In the genomic region with DNA sequence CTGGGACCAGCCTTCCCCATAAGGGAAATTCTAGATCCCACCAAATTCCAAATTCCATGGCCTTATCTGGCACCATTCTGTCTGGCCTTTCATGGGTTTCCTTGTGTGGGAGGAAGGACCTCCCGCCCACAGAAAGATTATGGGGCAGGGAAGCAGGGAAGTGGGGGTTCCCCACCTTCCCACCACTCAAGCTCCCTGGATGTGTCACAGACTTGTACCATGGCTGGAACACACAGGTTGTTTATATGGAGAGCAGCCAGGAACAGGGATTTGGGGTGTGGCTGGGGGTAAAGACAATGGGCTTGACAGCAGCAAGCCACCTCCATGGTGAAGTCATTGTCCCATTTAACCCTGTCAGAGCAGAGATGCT, we compare ENCODE assay signal across 26 cellular contexts. TPM values are rescaled to one million over a fixed set of nuclear protein-coding genes. Genes with fewer than 3 reads are reported as not detected.
DNase-seq lines count a peak whose midpoint lies in the region; ATAC-seq and TF ChIP-seq lines count a peak whose summit lies in the region.
"Had no signal": no experiment of that assay in that cellular context is flagged by ENCODE, and none has a peak within 500 bp of the region (broad histone marks: within the 10 kb centered on the region; RNA-seq: fewer than 3 reads in every experiment).

No MANE protein-coding gene starts in this region.

- H3K27me3 ChIP-seq in spleen (replicated peaks in 1 of 7) = peaks cover 0 to 70% (median 9%) of the 10 kb centered on the region in 7 donors
- H3K27me3 ChIP-seq: esophagus muscularis mucosa, Peyer's patch, tibial nerve had no signal

- peaks cover 6% of the 10 kb centered on the region for H3K36me3 Mint-ChIP-seq in brain
- H3K36me3 Mint-ChIP-seq: CD4-positive, CD25-positive, alpha-beta regulatory T cell had no signal

- no peaks in the 10 kb centered on the region for H3K9me3 ChIP-seq in spleen
- H3K9me3 ChIP-seq: esophagus muscularis mucosa, Peyer's patch, tibial nerve had no signal

- peak overlapping the region in 4 of 8 donors; percentile 45 to 60 (median 57) for H3K27ac ChIP-seq in spleen
- H3K27ac ChIP-seq: esophagus muscularis mucosa, Peyer's patch, tibial nerve had no signal

- TF ChIP-seq CTCF in brain (conservative IDR thresholded peaks at IDR 0.05) = no peak
- no peak for TF ChIP-seq CTCF in spleen (IDR thresholded peaks at IDR 0.05 in 8 of 11, conservative IDR thresholded peaks at IDR 0.05 in 3 of 11)

- no peaks in the 10 kb centered on the region for H3K27me3 Mint-ChIP-seq in brain
- H3K27me3 Mint-ChIP-seq: CD4-positive, CD25-positive, alpha-beta regulatory T cell had no signal

- H3K4me3 ChIP-seq in spleen = no peak overlapping the region
- H3K4me3 ChIP-seq: esophagus muscularis mucosa, Peyer's patch, tibial nerve had no signal

- H3K9me3 Mint-ChIP-seq in brain = no peaks in the 10 kb centered on the region
- H3K9me3 Mint-ChIP-seq: CD4-positive, CD25-positive, alpha-beta regulatory T cell had no signal

- intact Hi-C loops in left colon (cut with DNase I, micrococcal nuclease) (no loop called here), spleen (cut with DNase I; ENCODE audit: low total_unique reads) (no loop called here)

- H3K4me1 Mint-ChIP-seq in brain = peaks cover 73% of the 10 kb centered on the region
- H3K4me1 Mint-ChIP-seq: activated CD4-positive, alpha-beta T cell treated with anti-CD3 and anti-CD28 coated beads for 36 hours; CD4-positive, CD25-positive, alpha-beta regulatory T cell had no signal

- ATAC-seq in left colon (peak; percentile 36), HG03139 (IDR thresholded peaks at IDR 0.05; ENCODE audit: unreplicated experiment) (no peak)
- ATAC-seq: activated CD4-positive, alpha-beta T cell treated with anti-CD3 and anti-CD28 coated beads for 36 hours had no signal

- WGBS in spleen, 5 donors = 59 to 83% (median 74%) methylated on average over 1 of the region's 1 CpG

- DNase-seq in NCI-H69 (lab: John Stamatoyannopoulos, UW) (peak; percentile 28), left colon (no peak), spleen (peak; percentile 37), NCI-H1105 treated with DMSO at 0.1 percent for 48 hours (lab: John Stamatoyannopoulos, UW) (no peak), islet precursor cell (no peak)
- DNase-seq: activated CD4-positive, alpha-beta T cell treated with anti-CD3 and anti-CD28 coated beads for 36 hours; activated naive CD4-positive, alpha-beta T cell treated with Interleukin-2 at 50 U/mL for 16 hours; activated T-cell treated with anti-CD3 and anti-CD28 coated beads, Interleukin-2, amount 50 U/mL, for 48 hours; amniotic stem cell; CD4-positive, CD25-positive, alpha-beta regulatory T cell; cerebellar nuclear complex; effector memory CD4-positive, alpha-beta T cell; EL; H7; KG1; NCI-H1694; NCI-H526; occipital lobe; stimulated activated CD4-positive, alpha-beta T cell treated with anti-CD3 and anti-CD28 coated beads, Interleukin-12 subunit alpha, Interleukin-12 subunit beta, amount 100 ng/mL, for 4 hours; stimulated activated naive CD4-positive, alpha-beta T cell treated with Interleukin-2 at 50 U/mL for 16 hours; T-helper 2 cell had no signal

- no peak for TF ChIP-seq POLR2A in spleen (IDR thresholded peaks at IDR 0.05)

- peak overlapping the region in 3 of 5 experiments; percentile 18 to 61 (median 24) for H3K27ac Mint-ChIP-seq in brain
- H3K27ac Mint-ChIP-seq: activated CD4-positive, alpha-beta T cell treated with anti-CD3 and anti-CD28 coated beads for 36 hours; CD4-positive, CD25-positive, alpha-beta regulatory T cell had no signal

- H3K4me1 ChIP-seq in spleen = peaks cover 21 to 61% (median 38%) of the 10 kb centered on the region in 6 donors

- no peak overlapping the region for H3K4me3 Mint-ChIP-seq in brain
- H3K4me3 Mint-ChIP-seq: activated CD4-positive, alpha-beta T cell treated with anti-CD3 and anti-CD28 coated beads for 36 hours; CD4-positive, CD25-positive, alpha-beta regulatory T cell had no signal

- no peaks in the 10 kb centered on the region for H3K36me3 ChIP-seq in spleen
- H3K36me3 ChIP-seq: esophagus muscularis mucosa, Peyer's patch, tibial nerve had no signal

RNA-seq across cellular contexts. Expression of a gene that starts 18.3 kb away (rescaled TPM):
- polyA plus RNA-seq in brain (ENCODE audit: insufficient read depth, low read depth, low replicate concordance) = 31.8 TPM
- total RNA-seq in left colon = 10 to 100 TPM; 19.4 to 32.4 TPM
- 10 to 100 TPM in 5 of 7 donors, 1 to 10 TPM in 2; 6.8 to 21.1 (median 15.4) TPM for total RNA-seq in spleen
- 1 to 10 TPM in 2 of 3 donors, under 1 TPM in 1; 0.74 to 3.2 (median 1.7) TPM for polyA plus RNA-seq in spleen
- polyA plus RNA-seq: CD4-positive, CD25-positive, alpha-beta regulatory T cell had no signal

Comparison
In these comparisons a context has a peak if more than half of its experiments do, and no peak if none do; other contexts are left out.
1. DNase-seq: peak in NCI-H69 (single experiment) and spleen (single experiment); none in left colon (0 of 2), NCI-H1105 treated with DMSO at 0.1 percent for 48 hours (single experiment) and islet precursor cell (single experiment).